1 cellular context compared by ENCODE assay signal in genomic region chr17:60559995-60560859, GRCh38.
TF ChIP-seq lines count a peak whose summit lies in the region.

No MANE protein-coding gene starts in this region.

TF ChIP-seq in HepG2, 621 proteins besides CTCF, POLR2A, EP300 and RAD21 (continued from another document and continues in another):
- TF ChIP-seq, protein P1, sequence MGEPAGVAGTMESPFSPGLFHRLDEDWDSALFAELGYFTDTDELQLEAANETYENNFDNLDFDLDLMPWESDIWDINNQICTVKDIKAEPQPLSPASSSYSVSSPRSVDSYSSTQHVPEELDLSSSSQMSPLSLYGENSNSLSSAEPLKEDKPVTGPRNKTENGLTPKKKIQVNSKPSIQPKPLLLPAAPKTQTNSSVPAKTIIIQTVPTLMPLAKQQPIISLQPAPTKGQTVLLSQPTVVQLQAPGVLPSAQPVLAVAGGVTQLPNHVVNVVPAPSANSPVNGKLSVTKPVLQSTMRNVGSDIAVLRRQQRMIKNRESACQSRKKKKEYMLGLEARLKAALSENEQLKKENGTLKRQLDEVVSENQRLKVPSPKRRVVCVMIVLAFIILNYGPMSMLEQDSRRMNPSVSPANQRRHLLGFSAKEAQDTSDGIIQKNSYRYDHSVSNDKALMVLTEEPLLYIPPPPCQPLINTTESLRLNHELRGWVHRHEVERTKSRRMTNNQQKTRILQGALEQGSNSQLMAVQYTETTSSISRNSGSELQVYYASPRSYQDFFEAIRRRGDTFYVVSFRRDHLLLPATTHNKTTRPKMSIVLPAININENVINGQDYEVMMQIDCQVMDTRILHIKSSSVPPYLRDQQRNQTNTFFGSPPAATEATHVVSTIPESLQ (CRISPR knock-in tag; conservative IDR thresholded peaks at IDR 0.05), result no peak
- TF ChIP-seq, protein P2, sequence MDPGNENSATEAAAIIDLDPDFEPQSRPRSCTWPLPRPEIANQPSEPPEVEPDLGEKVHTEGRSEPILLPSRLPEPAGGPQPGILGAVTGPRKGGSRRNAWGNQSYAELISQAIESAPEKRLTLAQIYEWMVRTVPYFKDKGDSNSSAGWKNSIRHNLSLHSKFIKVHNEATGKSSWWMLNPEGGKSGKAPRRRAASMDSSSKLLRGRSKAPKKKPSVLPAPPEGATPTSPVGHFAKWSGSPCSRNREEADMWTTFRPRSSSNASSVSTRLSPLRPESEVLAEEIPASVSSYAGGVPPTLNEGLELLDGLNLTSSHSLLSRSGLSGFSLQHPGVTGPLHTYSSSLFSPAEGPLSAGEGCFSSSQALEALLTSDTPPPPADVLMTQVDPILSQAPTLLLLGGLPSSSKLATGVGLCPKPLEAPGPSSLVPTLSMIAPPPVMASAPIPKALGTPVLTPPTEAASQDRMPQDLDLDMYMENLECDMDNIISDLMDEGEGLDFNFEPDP (CRISPR knock-in tag; conservative IDR thresholded peaks at IDR 0.05), result no peak
- TF ChIP-seq PTBP1 (IDR thresholded peaks at IDR 0.05; ENCODE audit: low read depth, low read length, poor library complexity, severe bottlenecking) (no peak), ZNF543 (CRISPR knock-in tag; IDR thresholded peaks at IDR 0.05) (no peak), TOPORS (CRISPR knock-in tag; IDR thresholded peaks at IDR 0.05) (no peak; the same call in 1 of the 2 replicates), CHD4 (IDR thresholded peaks at IDR 0.05; ENCODE audit: borderline replicate concordance, low read length) (no peak), TGIF2 (CRISPR knock-in tag; IDR thresholded peaks at IDR 0.05) (no peak), MTF1 (CRISPR knock-in tag; IDR thresholded peaks at IDR 0.05) (no peak), CREM (IDR thresholded peaks at IDR 0.05) (peak; percentile 38; the same call in 1 of the 2 replicates), CREM (CRISPR knock-in tag; IDR thresholded peaks at IDR 0.05) (no peak), ZNF790 (CRISPR knock-in tag; IDR thresholded peaks at IDR 0.05; ENCODE audit: borderline replicate concordance) (no peak), YEATS4 (CRISPR knock-in tag; IDR thresholded peaks at IDR 0.05; ENCODE audit: borderline replicate concordance) (no peak; the same call in 1 of the 2 replicates), ZBTB40 (IDR thresholded peaks at IDR 0.05) (no peak), ZBTB40 (CRISPR knock-in tag; IDR thresholded peaks at IDR 0.05) (no peak; the same call in 1 of the 2 replicates), ZNF564 (CRISPR knock-in tag; IDR thresholded peaks at IDR 0.05) (peak; percentile 61; the same call in 1 of the 2 replicates), ZNF235 (CRISPR knock-in tag; IDR thresholded peaks at IDR 0.05; ENCODE audit: borderline replicate concordance) (0 out of 2 replicates have a peak, but pooled peaks have one; percentile 28), ZNF160 (CRISPR knock-in tag; IDR thresholded peaks at IDR 0.05) (no peak), ZKSCAN1 (IDR thresholded peaks at IDR 0.05; ENCODE audit: low read length) (no peak), NR2F2 (IDR thresholded peaks at IDR 0.05; ENCODE audit: borderline replicate concordance, low read depth) (no peak), ZNF451 (CRISPR knock-in tag; IDR thresholded peaks at IDR 0.05) (no peak), RFX3 (CRISPR knock-in tag; IDR thresholded peaks at IDR 0.05) (no peak), MED13 (CRISPR knock-in tag; IDR thresholded peaks at IDR 0.05) (no peak), ZNF747 (CRISPR knock-in tag; IDR thresholded peaks at IDR 0.05; ENCODE audit: borderline replicate concordance) (no peak; the same call in 1 of the 2 replicates), ZNF263 (CRISPR knock-in tag; IDR thresholded peaks at IDR 0.05) (0 out of 2 replicates have a peak, but pooled peaks have one; percentile 17), MAF1 (CRISPR knock-in tag; IDR thresholded peaks at IDR 0.05; ENCODE audit: borderline replicate concordance) (no peak), E2F2 (CRISPR knock-in tag; IDR thresholded peaks at IDR 0.05; ENCODE audit: borderline replicate concordance) (no peak), ZNF782 (CRISPR knock-in tag; IDR thresholded peaks at IDR 0.05; ENCODE audit: borderline replicate concordance) (peak; percentile 37; the same call in 1 of the 2 replicates), THAP9 (CRISPR knock-in tag; IDR thresholded peaks at IDR 0.05; ENCODE audit: borderline replicate concordance) (peak; percentile 59; the same call in 1 of the 2 replicates), ZNF550 (CRISPR knock-in tag; IDR thresholded peaks at IDR 0.05; ENCODE audit: borderline replicate concordance) (no peak), ZSCAN22 (CRISPR knock-in tag; IDR thresholded peaks at IDR 0.05) (peak; percentile 25; the same call in 1 of the 2 replicates), ZNF589 (CRISPR knock-in tag; conservative IDR thresholded peaks at IDR 0.05) (no peak; the same call in 1 of the 2 replicates), FOXP1 (IDR thresholded peaks at IDR 0.05) (no peak), FOXP1 (CRISPR knock-in tag; IDR thresholded peaks at IDR 0.05) (no peak), ZNF672 (CRISPR knock-in tag; IDR thresholded peaks at IDR 0.05) (peak; percentile 69; the same call in 1 of the 2 replicates), ZNF75D (CRISPR knock-in tag; IDR thresholded peaks at IDR 0.05; ENCODE audit: borderline replicate concordance) (no peak), ZMYM3 (CRISPR knock-in tag; IDR thresholded peaks at IDR 0.05) (peak; percentile 71; the same call in 1 of the 2 replicates)
- TF ChIP-seq, protein P3, sequence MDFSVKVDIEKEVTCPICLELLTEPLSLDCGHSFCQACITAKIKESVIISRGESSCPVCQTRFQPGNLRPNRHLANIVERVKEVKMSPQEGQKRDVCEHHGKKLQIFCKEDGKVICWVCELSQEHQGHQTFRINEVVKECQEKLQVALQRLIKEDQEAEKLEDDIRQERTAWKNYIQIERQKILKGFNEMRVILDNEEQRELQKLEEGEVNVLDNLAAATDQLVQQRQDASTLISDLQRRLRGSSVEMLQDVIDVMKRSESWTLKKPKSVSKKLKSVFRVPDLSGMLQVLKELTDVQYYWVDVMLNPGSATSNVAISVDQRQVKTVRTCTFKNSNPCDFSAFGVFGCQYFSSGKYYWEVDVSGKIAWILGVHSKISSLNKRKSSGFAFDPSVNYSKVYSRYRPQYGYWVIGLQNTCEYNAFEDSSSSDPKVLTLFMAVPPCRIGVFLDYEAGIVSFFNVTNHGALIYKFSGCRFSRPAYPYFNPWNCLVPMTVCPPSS (IDR thresholded peaks at IDR 0.05), result no peak
- TF ChIP-seq, protein P4, sequence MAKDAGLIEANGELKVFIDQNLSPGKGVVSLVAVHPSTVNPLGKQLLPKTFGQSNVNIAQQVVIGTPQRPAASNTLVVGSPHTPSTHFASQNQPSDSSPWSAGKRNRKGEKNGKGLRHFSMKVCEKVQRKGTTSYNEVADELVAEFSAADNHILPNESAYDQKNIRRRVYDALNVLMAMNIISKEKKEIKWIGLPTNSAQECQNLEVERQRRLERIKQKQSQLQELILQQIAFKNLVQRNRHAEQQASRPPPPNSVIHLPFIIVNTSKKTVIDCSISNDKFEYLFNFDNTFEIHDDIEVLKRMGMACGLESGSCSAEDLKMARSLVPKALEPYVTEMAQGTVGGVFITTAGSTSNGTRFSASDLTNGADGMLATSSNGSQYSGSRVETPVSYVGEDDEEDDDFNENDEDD (CRISPR knock-in tag; IDR thresholded peaks at IDR 0.05; ENCODE audit: borderline replicate concordance), result peak; percentile 15; the same call in 1 of the 2 replicates
- TF ChIP-seq, protein P5, sequence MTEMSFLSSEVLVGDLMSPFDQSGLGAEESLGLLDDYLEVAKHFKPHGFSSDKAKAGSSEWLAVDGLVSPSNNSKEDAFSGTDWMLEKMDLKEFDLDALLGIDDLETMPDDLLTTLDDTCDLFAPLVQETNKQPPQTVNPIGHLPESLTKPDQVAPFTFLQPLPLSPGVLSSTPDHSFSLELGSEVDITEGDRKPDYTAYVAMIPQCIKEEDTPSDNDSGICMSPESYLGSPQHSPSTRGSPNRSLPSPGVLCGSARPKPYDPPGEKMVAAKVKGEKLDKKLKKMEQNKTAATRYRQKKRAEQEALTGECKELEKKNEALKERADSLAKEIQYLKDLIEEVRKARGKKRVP (CRISPR knock-in tag; IDR thresholded peaks at IDR 0.05), result 0 out of 4 replicates have a peak, but pooled peaks of 1 of the 2 experiments have one; percentile 12
- TF ChIP-seq, protein P6, sequence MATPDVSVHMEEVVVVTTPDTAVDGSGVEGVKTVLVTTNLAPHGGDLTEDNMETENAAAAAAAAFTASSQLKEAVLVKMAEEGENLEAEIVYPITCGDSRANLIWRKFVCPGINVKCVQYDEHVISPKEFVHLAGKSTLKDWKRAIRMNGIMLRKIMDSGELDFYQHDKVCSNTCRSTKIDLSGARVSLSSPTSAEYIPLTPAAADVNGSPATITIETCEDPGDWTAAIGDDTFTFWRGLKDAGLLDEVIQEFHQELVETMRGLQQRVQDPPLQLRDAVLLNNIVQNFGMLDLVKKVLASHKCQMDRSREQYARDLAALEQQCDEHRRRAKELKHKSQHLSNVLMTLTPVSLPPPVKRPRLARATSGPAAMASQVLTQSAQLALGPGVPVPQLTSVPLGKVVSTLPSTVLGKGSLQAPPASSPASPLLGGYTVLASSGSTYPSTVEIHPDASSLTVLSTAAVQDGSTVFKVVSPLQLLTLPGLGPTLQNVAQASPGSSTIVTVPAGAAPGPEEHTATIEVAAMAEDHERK (CRISPR knock-in tag; IDR thresholded peaks at IDR 0.05; ENCODE audit: low read depth), result no peak
